ENCODE assay signal across 14 cellular contexts in genomic region chr7:40621592-40621998, GRCh38.
DNase-seq lines count a peak whose midpoint lies in the region; ATAC-seq and TF ChIP-seq lines count a peak whose summit lies in the region.
"Had no signal": no experiment of that assay in that cellular context is flagged by ENCODE, and none has a peak within 500 bp of the region (broad histone marks: within the 10 kb centered on the region; RNA-seq: fewer than 3 reads in every experiment).

No MANE protein-coding gene starts in this region.

- H3K27ac Mint-ChIP-seq in chondrocyte (ENCODE audit: unreplicated experiment) (peak overlapping the region; percentile 45), nephron progenitor cell (peak overlapping the region; percentile 24)
- H3K27ac Mint-ChIP-seq in activated T-helper 17 cell treated with anti-CD3 and anti-CD28 coated beads, Interleukin-2, amount 50 U/mL, for 72 hours = no peak overlapping the region
- H3K27ac Mint-ChIP-seq: CD4-positive, CD25-positive, alpha-beta regulatory T cell; H9 had no signal

- peak overlapping the region; percentile 15 for H3K27ac ChIP-seq in cardiac muscle cell
- H3K27ac ChIP-seq in right atrium auricular region = no peak overlapping the region
- H3K27ac ChIP-seq: BLaER1 treated with 17β-estradiol and CSF1 and Interleukin-3, amounts not matched to agents 10 nM and 100 nM had no signal

- H3K9me3 Mint-ChIP-seq in chondrocyte (ENCODE audit: low read depth) = no peaks in the 10 kb centered on the region
- no peaks in the 10 kb centered on the region for H3K9me3 Mint-ChIP-seq in nephron progenitor cell
- peaks cover 5% of the 10 kb centered on the region for H3K9me3 Mint-ChIP-seq in activated T-helper 17 cell treated with anti-CD3 and anti-CD28 coated beads, Interleukin-2, amount 50 U/mL, for 72 hours
- H3K9me3 Mint-ChIP-seq: H9 had no signal

- no peaks in the 10 kb centered on the region for H3K27me3 ChIP-seq in cardiac muscle cell
- no peaks in the 10 kb centered on the region for H3K27me3 ChIP-seq in right atrium auricular region
- H3K27me3 ChIP-seq: BLaER1 treated with 17β-estradiol and CSF1 and Interleukin-3, amounts not matched to agents 10 nM and 100 nM had no signal

- no peak for ATAC-seq in GM21367 (IDR thresholded peaks at IDR 0.05; ENCODE audit: unreplicated experiment)
- no peak for ATAC-seq in activated CD4-positive, CD25-positive, alpha-beta regulatory T cell treated with anti-CD3 and anti-CD28 coated beads, Interleukin-2, amount 50 U/mL, for 24 hours
- no peak for ATAC-seq in activated T-helper 17 cell treated with anti-CD3 and anti-CD28 coated beads, Interleukin-2, amount 50 U/mL, for 72 hours (replicated peaks)
- ATAC-seq: GM12878 had no signal

- no peaks in the 10 kb centered on the region for H3K9me3 ChIP-seq in cardiac muscle cell (ENCODE audit: low read depth)
- no peaks in the 10 kb centered on the region for H3K9me3 ChIP-seq in right atrium auricular region
- H3K9me3 ChIP-seq: BLaER1 treated with 17β-estradiol and CSF1 and Interleukin-3, amounts not matched to agents 10 nM and 100 nM had no signal

- peaks cover 7% of the 10 kb centered on the region for H3K4me1 ChIP-seq in cardiac muscle cell (ENCODE audit: low read depth)
- H3K4me1 ChIP-seq in right atrium auricular region = no peaks in the 10 kb centered on the region
- H3K4me1 ChIP-seq: BLaER1 treated with 17β-estradiol and CSF1 and Interleukin-3, amounts not matched to agents 10 nM and 100 nM had no signal

- DNase-seq in cardiac muscle cell (ENCODE audit: low read depth in 1 of 2, low spot score in 1 of 2) (no peak), right atrium auricular region (ENCODE audit: low spot score) (no peak), chondrocyte (ENCODE audit: low spot score) (no peak), nephron progenitor cell (no peak)
- DNase-seq: ACHN; CD4-positive, CD25-positive, alpha-beta regulatory T cell; DMS79; GOT3; H9 had no signal

- H3K36me3 ChIP-seq in cardiac muscle cell (no peaks in the 10 kb centered on the region), right atrium auricular region (no peaks in the 10 kb centered on the region)
- H3K36me3 ChIP-seq: BLaER1 treated with 17β-estradiol and CSF1 and Interleukin-3, amounts not matched to agents 10 nM and 100 nM had no signal

- H3K4me3 ChIP-seq in cardiac muscle cell (no peak overlapping the region), right atrium auricular region (no peak overlapping the region)
- H3K4me3 ChIP-seq: BLaER1 treated with 17β-estradiol and CSF1 and Interleukin-3, amounts not matched to agents 10 nM and 100 nM; GM12878 had no signal

- TF ChIP-seq CTCF in cardiac muscle cell (IDR thresholded peaks at IDR 0.05; ENCODE audit: low read depth, low read length) = no peak
- no peak for TF ChIP-seq CTCF in right atrium auricular region (IDR thresholded peaks at IDR 0.05)
- no peak for TF ChIP-seq CTCF in chondrocyte (IDR thresholded peaks at IDR 0.05)
- no peak for TF ChIP-seq CTCF in nephron progenitor cell (IDR thresholded peaks at IDR 0.05)

- H3K36me3 Mint-ChIP-seq in chondrocyte (ENCODE audit: low read depth) = peaks cover 4% of the 10 kb centered on the region
- no peaks in the 10 kb centered on the region for H3K36me3 Mint-ChIP-seq in nephron progenitor cell (ENCODE audit: low read depth)
- no peaks in the 10 kb centered on the region for H3K36me3 Mint-ChIP-seq in activated T-helper 17 cell treated with anti-CD3 and anti-CD28 coated beads, Interleukin-2, amount 50 U/mL, for 72 hours (ENCODE audit: low read depth)
- H3K36me3 Mint-ChIP-seq: CD4-positive, CD25-positive, alpha-beta regulatory T cell had no signal

- H3K27me3 Mint-ChIP-seq in chondrocyte (ENCODE audit: low read depth) (no peaks in the 10 kb centered on the region), nephron progenitor cell (ENCODE audit: low read depth, poor library complexity) (peaks cover 5% of the 10 kb centered on the region)
- H3K27me3 Mint-ChIP-seq in activated T-helper 17 cell treated with anti-CD3 and anti-CD28 coated beads, Interleukin-2, amount 50 U/mL, for 72 hours = no peaks in the 10 kb centered on the region
- H3K27me3 Mint-ChIP-seq: CD4-positive, CD25-positive, alpha-beta regulatory T cell had no signal

- peaks cover 29% of the 10 kb centered on the region for H3K4me1 Mint-ChIP-seq in chondrocyte (ENCODE audit: low read depth)
- peaks cover 24% of the 10 kb centered on the region for H3K4me1 Mint-ChIP-seq in nephron progenitor cell
- no peaks in the 10 kb centered on the region for H3K4me1 Mint-ChIP-seq in activated T-helper 17 cell treated with anti-CD3 and anti-CD28 coated beads, Interleukin-2, amount 50 U/mL, for 72 hours
- H3K4me1 Mint-ChIP-seq: CD4-positive, CD25-positive, alpha-beta regulatory T cell; H9 had no signal

- H3K4me3 Mint-ChIP-seq in chondrocyte (ENCODE audit: unreplicated experiment) = no peak overlapping the region
- H3K4me3 Mint-ChIP-seq in nephron progenitor cell = no peak overlapping the region
- H3K4me3 Mint-ChIP-seq in activated T-helper 17 cell treated with anti-CD3 and anti-CD28 coated beads, Interleukin-2, amount 50 U/mL, for 72 hours = no peak overlapping the region
- H3K4me3 Mint-ChIP-seq: CD4-positive, CD25-positive, alpha-beta regulatory T cell; H9 had no signal
